ENCODE assay signal across 11 cellular contexts in genomic region chr7:125355899-125356298, GRCh38.
DNase-seq lines count a peak whose midpoint lies in the region; ATAC-seq and TF ChIP-seq lines count a peak whose summit lies in the region.
"Had no signal": no experiment of that assay in that cellular context is flagged by ENCODE, and none has a peak within 500 bp of the region (broad histone marks: within the 10 kb centered on the region; RNA-seq: fewer than 3 reads in every experiment).

No MANE protein-coding gene starts in this region.

- H3K4me2 ChIP-seq in DOHH2 (ENCODE audit: low read length): peak overlapping the region; percentile 37

- no peaks in the 10 kb centered on the region for H3F3A ChIP-seq in DOHH2 (ENCODE audit: control insufficient read depth, insufficient read depth)

- H3K27me3 ChIP-seq in DOHH2 (ENCODE audit: control insufficient read depth, low read length) (no peaks in the 10 kb centered on the region), upper lobe of left lung (no peaks in the 10 kb centered on the region), sigmoid colon (no peaks in the 10 kb centered on the region), endodermal cell (ENCODE audit: control insufficient read depth, insufficient read depth, low read length, poor library complexity, severe bottlenecking) (no peaks in the 10 kb centered on the region)

- peak overlapping the region; percentile 39 for H3K4me3 ChIP-seq in DOHH2 (ENCODE audit: low read length)
- H3K4me3 ChIP-seq in cardiac fibroblast (replicated peaks in 1 of 2; ENCODE audit: low read depth in 2 of 2, low read length in 2 of 2): no peak overlapping the region
- no peak overlapping the region for H3K4me3 ChIP-seq in upper lobe of left lung
- H3K4me3 ChIP-seq in sigmoid colon: no peak overlapping the region
- no peak overlapping the region for H3K4me3 ChIP-seq in endodermal cell (ENCODE audit: low read length)

- TF ChIP-seq EP300 in upper lobe of left lung (IDR thresholded peaks at IDR 0.05) (no peak), sigmoid colon (IDR thresholded peaks at IDR 0.05) (no peak)

- H3K4me1 Mint-ChIP-seq in endodermal cell: no peaks in the 10 kb centered on the region
- H3K4me1 Mint-ChIP-seq: CD14-positive monocyte had no signal

- no peaks in the 10 kb centered on the region for H3K9me2 ChIP-seq in DOHH2 (replicated peaks; ENCODE audit: control insufficient read depth, low read length)

- TF ChIP-seq POLR2A in upper lobe of left lung (IDR thresholded peaks at IDR 0.05) (no peak), sigmoid colon (IDR thresholded peaks at IDR 0.05) (no peak)

- no peak overlapping the region for H3K27ac Mint-ChIP-seq in endodermal cell
- H3K27ac Mint-ChIP-seq: CD14-positive monocyte had no signal

- H3K9me3 ChIP-seq in DOHH2 (ENCODE audit: control insufficient read depth, insufficient read depth, low read length): no peaks in the 10 kb centered on the region
- no peaks in the 10 kb centered on the region for H3K9me3 ChIP-seq in upper lobe of left lung
- H3K9me3 ChIP-seq in sigmoid colon: peaks cover 0 to 2% (median 0%) of the 10 kb centered on the region in 4 donors
- H3K9me3 ChIP-seq in endodermal cell (ENCODE audit: control insufficient read depth, low read length): no peaks in the 10 kb centered on the region

- intact Hi-C loops in sigmoid colon (cut with DNase I): no loop called here

- H3K36me3 ChIP-seq in DOHH2 (ENCODE audit: control insufficient read depth, low read length) (no peaks in the 10 kb centered on the region), upper lobe of left lung (no peaks in the 10 kb centered on the region), sigmoid colon (no peaks in the 10 kb centered on the region), endodermal cell (ENCODE audit: control insufficient read depth, insufficient read depth, low read length) (no peaks in the 10 kb centered on the region)

- DNase-seq in cardiac fibroblast (ENCODE audit: low read depth in 2 of 2): peak; percentile 23 to 79
- DNase-seq in NCI-H146 treated with DMSO at 0.1 percent for 48 hours (lab: John Stamatoyannopoulos, UW; ENCODE audit: unreplicated experiment): no peak
- no peak for DNase-seq in upper lobe of left lung
- no peak for DNase-seq in sigmoid colon
- DNase-seq in endodermal cell: no peak
- DNase-seq: effector memory CD4-positive, alpha-beta T cell; stimulated activated CD4-positive, alpha-beta T cell treated with anti-CD3 and anti-CD28 coated beads, Interleukin-4, amount 100 ng/mL, for 4 hours had no signal

- H3K36me3 Mint-ChIP-seq in endodermal cell (ENCODE audit: low read depth): peaks cover 4% of the 10 kb centered on the region
- H3K36me3 Mint-ChIP-seq: CD14-positive monocyte had no signal

- H3K79me2 ChIP-seq in DOHH2 (ENCODE audit: control insufficient read depth, low read length): no peaks in the 10 kb centered on the region

- no peaks in the 10 kb centered on the region for H4K20me1 ChIP-seq in DOHH2 (ENCODE audit: control insufficient read depth, insufficient read depth, low read depth, low read length)

- H3K27ac ChIP-seq in DOHH2 (ENCODE audit: low read depth, low read length) (peak overlapping the region; percentile 53), upper lobe of left lung (no peak overlapping the region), sigmoid colon (no peak overlapping the region), endodermal cell (ENCODE audit: low read depth, low read length) (no peak overlapping the region)

- WGBS in upper lobe of left lung, 2 donors: 40 to 47% methylated on average over 6 of the region's 6 CpGs
- 40 to 64% methylated on average over 6 of the region's 6 CpGs for WGBS in sigmoid colon, 2 donors
- WGBS in endodermal cell (ENCODE audit: insufficient coverage in 1 of 2, insufficient read length in 1 of 2), 2 experiments: 73% methylated on average over 5 of the region's 6 CpGs; no CpG with 5 or more reads in 1 of the 2 experiments

- H3K9me3 Mint-ChIP-seq in endodermal cell: no peaks in the 10 kb centered on the region

- no peak overlapping the region for H3K4me3 Mint-ChIP-seq in endodermal cell
- H3K4me3 Mint-ChIP-seq: CD14-positive monocyte had no signal

- H3K9ac ChIP-seq in endodermal cell (ENCODE audit: extremely low read depth, low read length, poor library complexity, severe bottlenecking): no peak overlapping the region

- H3K27me3 Mint-ChIP-seq in endodermal cell (ENCODE audit: insufficient read depth): peaks cover 2% of the 10 kb centered on the region

- peak; percentile 71 for ATAC-seq in GM21717 (IDR thresholded peaks at IDR 0.05; ENCODE audit: unreplicated experiment)
- ATAC-seq in HG03571 (IDR thresholded peaks at IDR 0.05; ENCODE audit: unreplicated experiment): peak; percentile 68
- ATAC-seq in upper lobe of left lung (ENCODE audit: low FRiP score in 2 of 2): no peak

- H3K4me1 ChIP-seq in DOHH2 (ENCODE audit: control insufficient read depth, low read length) (peaks cover 43% of the 10 kb centered on the region), upper lobe of left lung (no peaks in the 10 kb centered on the region), sigmoid colon (no peaks in the 10 kb centered on the region), endodermal cell (ENCODE audit: control insufficient read depth, insufficient read depth, low read length) (peaks cover 2% of the 10 kb centered on the region)

- TF ChIP-seq CTCF in DOHH2 (IDR thresholded peaks at IDR 0.05; ENCODE audit: low read depth, low read length, poor library complexity, severe bottlenecking): no peak
- TF ChIP-seq CTCF in cardiac fibroblast (IDR thresholded peaks at IDR 0.05; ENCODE audit: low read depth, low read length): no peak
- TF ChIP-seq CTCF in upper lobe of left lung (IDR thresholded peaks at IDR 0.05): no peak
- no peak for TF ChIP-seq CTCF in sigmoid colon (IDR thresholded peaks at IDR 0.05)
- no peak for TF ChIP-seq CTCF in endodermal cell (conservative IDR thresholded peaks at IDR 0.05)

Comparison
In these comparisons a context has a peak if more than half of its experiments do, and no peak if none do; other contexts are left out.
1. ATAC-seq: peak in GM21717 (single experiment) and HG03571 (single experiment); none in upper lobe of left lung (0 of 2).
2. DNase-seq: peak in cardiac fibroblast (2 of 2); none in NCI-H146 treated with DMSO at 0.1 percent for 48 hours (single experiment), upper lobe of left lung (0 of 2), sigmoid colon (single experiment) and endodermal cell (single experiment).